In genomic region chr17:5416886-5417285, GRCh38 we compare ENCODE assay signal across 13 cellular contexts. TPM values are rescaled to one million over a fixed set of nuclear protein-coding genes. Genes with fewer than 3 reads are reported as not detected.
DNase-seq lines count a peak whose midpoint lies in the region; ATAC-seq and TF ChIP-seq lines count a peak whose summit lies in the region.
"Had no signal": no experiment of that assay in that cellular context is flagged by ENCODE, and none has a peak within 500 bp of the region (broad histone marks: within the 10 kb centered on the region; RNA-seq: fewer than 3 reads in every experiment).

No MANE protein-coding gene starts in this region.

- no peaks in the 10 kb centered on the region for H3K27me3 Mint-ChIP-seq in activated T-cell treated with anti-CD3 and anti-CD28 coated beads, Interleukin-2, amount 50 U/mL, for 24 hours

- H4K20me1 ChIP-seq in PC-9 (ENCODE audit: insufficient read depth), result peaks cover 4% of the 10 kb centered on the region
- peaks cover 24% of the 10 kb centered on the region for H4K20me1 ChIP-seq in smooth muscle cell (ENCODE audit: low read depth)

- H3K27ac ChIP-seq in PC-9 (peak overlapping the region; percentile 99), smooth muscle cell (ENCODE audit: low read depth) (peak overlapping the region; percentile 21), right cardiac atrium (ENCODE audit: low read length) (no peak overlapping the region)
- H3K27ac ChIP-seq: thyroid gland had no signal

- peaks cover 54% of the 10 kb centered on the region for H3K36me3 ChIP-seq in PC-9 (ENCODE audit: low read depth)
- H3K36me3 ChIP-seq in smooth muscle cell (ENCODE audit: low read depth), result no peaks in the 10 kb centered on the region

- peaks cover 95% of the 10 kb centered on the region for H3K36me3 Mint-ChIP-seq in activated T-cell treated with anti-CD3 and anti-CD28 coated beads, Interleukin-2, amount 50 U/mL, for 24 hours (ENCODE audit: low read depth)

- ATAC-seq in right cardiac atrium (no peak), HG02763 (IDR thresholded peaks at IDR 0.05; ENCODE audit: unreplicated experiment) (no peak)

- H3K27me3 ChIP-seq in PC-9 (ENCODE audit: insufficient read depth, low read depth) (no peaks in the 10 kb centered on the region), smooth muscle cell (ENCODE audit: low read depth) (no peaks in the 10 kb centered on the region), right cardiac atrium (ENCODE audit: control insufficient read depth, insufficient read depth) (no peaks in the 10 kb centered on the region)
- H3K27me3 ChIP-seq: thyroid gland had no signal

- intact Hi-C loops in PC-9 (cut with micrococcal nuclease; ENCODE audit: unreplicated experiment), result loop anchor here (10.0 kb wide), 1 partner anchor 172 kb away; no protein-coding TSS in a partner anchor
- intact Hi-C loops in right cardiac atrium (cut with DNase I), result no loop called here

- H3K79me2 ChIP-seq in PC-9 (ENCODE audit: low read depth), result peaks cover 83% of the 10 kb centered on the region
- H3K79me2 ChIP-seq in smooth muscle cell (ENCODE audit: low read depth), result peaks cover 47% of the 10 kb centered on the region

- H3K9me2 ChIP-seq in PC-9 (ENCODE audit: insufficient read depth), result no peaks in the 10 kb centered on the region

- WGBS in smooth muscle cell (ENCODE audit: low lambda C conversion rate), result 93% methylated on average over 2 of the region's 2 CpGs
- WGBS in right cardiac atrium, result 90% methylated on average over 2 of the region's 2 CpGs

- BruUV-seq in PC-9 (replicated peaks; lab: Mats Ljungman, UMichigan), result no TSS peak

- POLR2A ChIA-PET in PC-9 (lab: Charles Lee; ENCODE audit: unreplicated experiment), result no interaction called here

- H3K4me1 ChIP-seq in PC-9 (replicated peaks; ENCODE audit: insufficient read depth), result peaks cover 59% of the 10 kb centered on the region
- H3K4me1 ChIP-seq in smooth muscle cell (ENCODE audit: low read depth), result peaks cover 18% of the 10 kb centered on the region
- peaks cover 2% of the 10 kb centered on the region for H3K4me1 ChIP-seq in right cardiac atrium (ENCODE audit: control insufficient read depth, insufficient read depth, low read length)

- no peaks in the 10 kb centered on the region for H3K9me3 Mint-ChIP-seq in activated T-cell treated with anti-CD3 and anti-CD28 coated beads, Interleukin-2, amount 50 U/mL, for 24 hours

- CTCF ChIA-PET in PC-9 (lab: Charles Lee), result interaction anchor here (0.7 kb wide), 1 partner anchor 22 kb away, joined by 8 read pairs; the partner anchor contains the start of gene C1QBP

- H3K4me1 Mint-ChIP-seq in activated T-cell treated with anti-CD3 and anti-CD28 coated beads, Interleukin-2, amount 50 U/mL, for 24 hours (ENCODE audit: low read depth), result peaks cover 64% of the 10 kb centered on the region

- no peak for DNase-seq in activated T-cell treated with anti-CD3 and anti-CD28 coated beads, Interleukin-2, amount 50 U/mL, for 24 hours
- no peak for DNase-seq in activated T-cell treated with anti-CD3 and anti-CD28 coated beads, Interleukin-2, amount 50 U/mL, for 1 hour
- DNase-seq in PC-9 (peak in 1 of 2 experiments; percentile 71), epithelial cell of esophagus (ENCODE audit: low read depth) (peak; percentile 72), smooth muscle cell (lab: John Stamatoyannopoulos, UW; ENCODE audit: unreplicated experiment) (no peak), NCI-H345 treated with DMSO at 0.1 percent for 48 hours (lab: John Stamatoyannopoulos, UW; ENCODE audit: unreplicated experiment) (no peak), right cardiac atrium (no peak)
- DNase-seq: cortex of kidney, foreskin melanocyte, NCI-H1436 treated with DMSO at 0.1 percent for 48 hours, T-helper 9 cell, thyroid gland had no signal

- H3K9ac ChIP-seq in smooth muscle cell (ENCODE audit: low read depth), result no peak overlapping the region

- H3K4me3 ChIP-seq in PC-9, result peak overlapping the region; percentile 98; the same call in 1 of the 2 replicates
- no peak overlapping the region for H3K4me3 ChIP-seq in epithelial cell of esophagus (ENCODE audit: low read length)
- H3K4me3 ChIP-seq in smooth muscle cell, result no peak overlapping the region
- no peak overlapping the region for H3K4me3 ChIP-seq in right cardiac atrium (ENCODE audit: low read length)

- TF ChIP-seq CTCF in PC-9 (conservative IDR thresholded peaks at IDR 0.05), result no peak
- no peak for TF ChIP-seq CTCF in epithelial cell of esophagus (IDR thresholded peaks at IDR 0.05; ENCODE audit: insufficient read depth, low read depth, low read length, missing control alignments)
- TF ChIP-seq CTCF in smooth muscle cell (IDR thresholded peaks at IDR 0.05; ENCODE audit: borderline replicate concordance, insufficient read depth, poor library complexity, severe bottlenecking), result no peak

- H2AFZ ChIP-seq in PC-9 (no peak overlapping the region), smooth muscle cell (ENCODE audit: low read depth) (no peak overlapping the region)

- H3K27ac Mint-ChIP-seq in activated T-cell treated with anti-CD3 and anti-CD28 coated beads, Interleukin-2, amount 50 U/mL, for 24 hours, result peak overlapping the region; percentile 86

- H3K9me3 ChIP-seq in PC-9 (ENCODE audit: insufficient read depth, low read depth) (no peaks in the 10 kb centered on the region), smooth muscle cell (replicated peaks; ENCODE audit: low read depth) (no peaks in the 10 kb centered on the region), right cardiac atrium (ENCODE audit: control insufficient read depth, low read length) (no peaks in the 10 kb centered on the region)
- H3K9me3 ChIP-seq: thyroid gland had no signal

- H3K4me3 Mint-ChIP-seq in activated T-cell treated with anti-CD3 and anti-CD28 coated beads, Interleukin-2, amount 50 U/mL, for 24 hours, result peak overlapping the region; percentile 100

- H3F3A ChIP-seq in PC-9 (ENCODE audit: insufficient read depth, low read depth) (peaks cover 70% of the 10 kb centered on the region), smooth muscle cell (ENCODE audit: low read depth) (peaks cover 7% of the 10 kb centered on the region)

- H3K4me2 ChIP-seq in PC-9 (peak overlapping the region; percentile 100), smooth muscle cell (no peak overlapping the region)

RNA-seq across cellular contexts. Expression of gene NUP88, which starts 2.6 kb away (rescaled TPM):
- 88.6 and 93.1 TPM in 2 replicates for total RNA-seq in PC-9 (2021)
- total RNA-seq in smooth muscle cell, result 44.2 and 47.4 TPM in 2 replicates
- polyA plus RNA-seq in smooth muscle cell, result 31.2 and 42.4 TPM in 2 replicates
- 10 to 100 TPM; 28.5 to 42.1 (median 33.8) TPM for total RNA-seq in right cardiac atrium
- polyA plus RNA-seq in right cardiac atrium, result 38.5 TPM

RNA-seq across cellular contexts. Expression of gene RPAIN, which starts 3.1 kb away (rescaled TPM):
- 56.3 and 70.2 TPM in 2 replicates for total RNA-seq in PC-9 (2021)
- 42.8 and 56.0 TPM in 2 replicates for total RNA-seq in smooth muscle cell
- polyA plus RNA-seq in smooth muscle cell, result 28.8 and 39.1 TPM in 2 replicates
- total RNA-seq in right cardiac atrium, result 10 to 100 TPM; 28.3 to 31.4 (median 28.7) TPM
- polyA plus RNA-seq in right cardiac atrium, result 46.7 TPM

RNA-seq across cellular contexts. Expression of gene C1QBP, which starts 22.1 kb away (rescaled TPM):
- total RNA-seq in PC-9 (2021) (206 and 230 TPM in 2 replicates), smooth muscle cell (110 and 121 TPM in 2 replicates), right cardiac atrium (100 to 1,000 TPM in 1 of 4 donors, 10 to 100 TPM in 3; 86.7 to 101 (median 93.8) TPM)
- polyA plus RNA-seq in smooth muscle cell (120 and 122 TPM in 2 replicates), right cardiac atrium (143 TPM)

RNA-seq across cellular contexts. Expression of gene DHX33, which starts 51.9 kb away (rescaled TPM):
- total RNA-seq in PC-9 (2021), result 25.4 and 28.1 TPM in 2 replicates
- 6.0 and 6.2 TPM in 2 replicates for total RNA-seq in smooth muscle cell
- 1.6 and 2.0 TPM in 2 replicates for polyA plus RNA-seq in smooth muscle cell
- 1 to 10 TPM; 5.1 to 8.5 (median 6.1) TPM for total RNA-seq in right cardiac atrium
- polyA plus RNA-seq in right cardiac atrium, result 2.7 TPM
